ENCODE assay signal across 1 cellular context in the genomic region with DNA sequence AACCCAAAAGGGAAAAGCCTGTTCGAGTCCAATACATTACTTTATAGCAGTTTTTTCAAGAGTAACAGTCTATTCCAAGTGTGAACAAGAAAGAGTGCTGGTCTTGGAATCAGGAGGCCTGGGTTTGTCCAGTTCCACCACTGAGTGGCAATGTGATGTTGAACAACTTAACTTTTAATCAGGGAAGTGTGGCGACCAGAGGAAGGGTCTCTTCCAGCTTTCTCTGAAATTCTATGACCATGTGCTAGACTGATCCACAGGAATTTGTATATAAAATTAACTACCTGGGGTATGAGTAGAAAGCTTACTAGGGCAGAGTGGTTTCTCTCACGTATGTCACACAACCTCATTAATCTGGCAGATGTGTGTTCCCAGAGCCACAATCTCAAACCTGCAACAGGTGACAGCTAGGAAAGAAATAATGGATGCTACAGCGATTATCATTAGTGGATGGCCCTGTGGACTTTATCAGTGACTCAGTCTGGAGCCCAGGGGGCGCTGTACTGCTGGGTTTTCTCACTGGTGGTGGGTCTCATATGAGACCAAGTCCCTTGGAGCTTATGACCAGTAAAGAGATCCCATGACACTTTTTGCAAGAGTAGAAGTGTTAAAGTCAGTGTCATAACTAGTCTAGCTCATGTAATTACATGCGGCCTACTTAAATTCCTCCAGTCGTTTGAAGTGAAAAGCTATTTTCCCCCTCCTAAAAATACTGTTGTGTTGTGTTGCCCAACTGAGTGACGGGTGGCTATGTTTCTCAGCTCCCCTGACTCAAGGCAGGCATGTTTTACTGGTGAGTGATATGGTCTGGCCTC.
A peak's percentile ranks its signal among the peaks of the same experiment; 100 is the strongest.
TF ChIP-seq lines count a peak whose summit lies in the region.

No MANE protein-coding gene starts in this region.

TF ChIP-seq in GM23338, 12 proteins besides CTCF, POLR2A, EP300 and RAD21 (continued from another document):
- TF ChIP-seq, protein P1, sequence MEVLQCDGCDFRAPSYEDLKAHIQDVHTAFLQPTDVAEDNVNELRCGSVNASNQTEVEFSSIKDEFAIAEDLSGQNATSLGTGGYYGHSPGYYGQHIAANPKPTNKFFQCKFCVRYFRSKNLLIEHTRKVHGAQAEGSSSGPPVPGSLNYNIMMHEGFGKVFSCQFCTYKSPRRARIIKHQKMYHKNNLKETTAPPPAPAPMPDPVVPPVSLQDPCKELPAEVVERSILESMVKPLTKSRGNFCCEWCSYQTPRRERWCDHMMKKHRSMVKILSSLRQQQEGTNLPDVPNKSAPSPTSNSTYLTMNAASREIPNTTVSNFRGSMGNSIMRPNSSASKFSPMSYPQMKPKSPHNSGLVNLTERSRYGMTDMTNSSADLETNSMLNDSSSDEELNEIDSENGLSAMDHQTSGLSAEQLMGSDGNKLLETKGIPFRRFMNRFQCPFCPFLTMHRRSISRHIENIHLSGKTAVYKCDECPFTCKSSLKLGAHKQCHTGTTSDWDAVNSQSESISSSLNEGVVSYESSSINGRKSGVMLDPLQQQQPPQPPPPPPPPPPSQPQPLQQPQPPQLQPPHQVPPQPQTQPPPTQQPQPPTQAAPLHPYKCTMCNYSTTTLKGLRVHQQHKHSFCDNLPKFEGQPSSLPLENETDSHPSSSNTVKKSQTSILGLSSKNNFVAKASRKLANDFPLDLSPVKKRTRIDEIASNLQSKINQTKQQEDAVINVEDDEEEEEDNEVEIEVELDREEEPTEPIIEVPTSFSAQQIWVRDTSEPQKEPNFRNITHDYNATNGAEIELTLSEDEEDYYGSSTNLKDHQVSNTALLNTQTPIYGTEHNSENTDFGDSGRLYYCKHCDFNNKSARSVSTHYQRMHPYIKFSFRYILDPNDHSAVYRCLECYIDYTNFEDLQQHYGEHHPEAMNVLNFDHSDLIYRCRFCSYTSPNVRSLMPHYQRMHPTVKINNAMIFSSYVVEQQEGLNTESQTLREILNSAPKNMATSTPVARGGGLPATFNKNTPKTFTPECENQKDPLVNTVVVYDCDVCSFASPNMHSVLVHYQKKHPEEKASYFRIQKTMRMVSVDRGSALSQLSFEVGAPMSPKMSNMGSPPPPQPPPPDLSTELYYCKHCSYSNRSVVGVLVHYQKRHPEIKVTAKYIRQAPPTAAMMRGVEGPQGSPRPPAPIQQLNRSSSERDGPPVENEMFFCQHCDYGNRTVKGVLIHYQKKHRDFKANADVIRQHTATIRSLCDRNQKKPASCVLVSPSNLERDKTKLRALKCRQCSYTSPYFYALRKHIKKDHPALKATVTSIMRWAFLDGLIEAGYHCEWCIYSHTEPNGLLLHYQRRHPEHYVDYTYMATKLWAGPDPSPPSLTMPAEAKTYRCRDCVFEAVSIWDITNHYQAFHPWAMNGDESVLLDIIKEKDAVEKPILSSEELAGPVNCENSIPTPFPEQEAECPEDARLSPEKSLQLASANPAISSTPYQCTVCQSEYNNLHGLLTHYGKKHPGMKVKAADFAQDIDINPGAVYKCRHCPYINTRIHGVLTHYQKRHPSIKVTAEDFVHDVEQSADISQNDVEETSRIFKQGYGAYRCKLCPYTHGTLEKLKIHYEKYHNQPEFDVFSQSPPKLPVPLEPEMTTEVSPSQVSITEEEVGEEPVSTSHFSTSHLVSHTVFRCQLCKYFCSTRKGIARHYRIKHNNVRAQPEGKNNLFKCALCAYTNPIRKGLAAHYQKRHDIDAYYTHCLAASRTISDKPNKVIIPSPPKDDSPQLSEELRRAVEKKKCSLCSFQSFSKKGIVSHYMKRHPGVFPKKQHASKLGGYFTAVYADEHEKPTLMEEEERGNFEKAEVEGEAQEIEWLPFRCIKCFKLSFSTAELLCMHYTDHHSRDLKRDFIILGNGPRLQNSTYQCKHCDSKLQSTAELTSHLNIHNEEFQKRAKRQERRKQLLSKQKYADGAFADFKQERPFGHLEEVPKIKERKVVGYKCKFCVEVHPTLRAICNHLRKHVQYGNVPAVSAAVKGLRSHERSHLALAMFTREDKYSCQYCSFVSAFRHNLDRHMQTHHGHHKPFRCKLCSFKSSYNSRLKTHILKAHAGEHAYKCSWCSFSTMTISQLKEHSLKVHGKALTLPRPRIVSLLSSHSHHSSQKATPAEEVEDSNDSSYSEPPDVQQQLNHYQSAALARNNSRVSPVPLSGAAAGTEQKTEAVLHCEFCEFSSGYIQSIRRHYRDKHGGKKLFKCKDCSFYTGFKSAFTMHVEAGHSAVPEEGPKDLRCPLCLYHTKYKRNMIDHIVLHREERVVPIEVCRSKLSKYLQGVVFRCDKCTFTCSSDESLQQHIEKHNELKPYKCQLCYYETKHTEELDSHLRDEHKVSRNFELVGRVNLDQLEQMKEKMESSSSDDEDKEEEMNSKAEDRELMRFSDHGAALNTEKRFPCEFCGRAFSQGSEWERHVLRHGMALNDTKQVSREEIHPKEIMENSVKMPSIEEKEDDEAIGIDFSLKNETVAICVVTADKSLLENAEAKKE (CRISPR knock-in tag; IDR thresholded peaks at IDR 0.05) = 0 out of 2 replicates have a peak, but pooled peaks have one; percentile 17
